21 cellular contexts compared by ENCODE assay signal in genomic region chr3:173819368-173819767, GRCh38.
A peak's percentile ranks its signal among the peaks of the same experiment; 100 is the strongest.
DNase-seq lines count a peak whose midpoint lies in the region; ATAC-seq and TF ChIP-seq lines count a peak whose summit lies in the region.
"Had no signal": no experiment of that assay in that cellular context is flagged by ENCODE, and none has a peak within 500 bp of the region (broad histone marks: within the 10 kb centered on the region; RNA-seq: fewer than 3 reads in every experiment).

No MANE protein-coding gene starts in this region.

- ATAC-seq in HG03175 (IDR thresholded peaks at IDR 0.05; ENCODE audit: unreplicated experiment) = no peak
- no peak for ATAC-seq in CD8-positive, alpha-beta T cell
- ATAC-seq: HCT116 had no signal

- no peaks in the 10 kb centered on the region for H3F3A ChIP-seq in PC-9 (ENCODE audit: insufficient read depth, low read depth)

- no peaks in the 10 kb centered on the region for H3K27me3 Mint-ChIP-seq in CD8-positive, alpha-beta T cell (ENCODE audit: low read depth)

- no peak for TF ChIP-seq CTCF in PC-9 (conservative IDR thresholded peaks at IDR 0.05)
- TF ChIP-seq CTCF in CD8-positive, alpha-beta T cell (IDR thresholded peaks at IDR 0.05) = no peak

- peaks cover 59% of the 10 kb centered on the region for H3K4me1 ChIP-seq in HUES48 (ENCODE audit: control insufficient read depth, insufficient read depth, low read length)
- H3K4me1 ChIP-seq in PC-9 (replicated peaks; ENCODE audit: insufficient read depth) = no peaks in the 10 kb centered on the region
- peaks cover 30% of the 10 kb centered on the region for H3K4me1 ChIP-seq in iPS-20b (ENCODE audit: insufficient read depth, low read length)
- no peaks in the 10 kb centered on the region for H3K4me1 ChIP-seq in CD8-positive, alpha-beta T cell (ENCODE audit: insufficient read depth, low read length)

- no peaks in the 10 kb centered on the region for H3K9me2 ChIP-seq in PC-9 (ENCODE audit: insufficient read depth)

- no peaks in the 10 kb centered on the region for H3K79me2 ChIP-seq in PC-9 (ENCODE audit: low read depth)

- H3K4me3 ChIP-seq in HUES48 (ENCODE audit: low read depth, low read length) (peak overlapping the region; percentile 23; the same call in 1 of the 2 replicates), PC-9 (no peak overlapping the region), iPS-20b (ENCODE audit: low read length) (0 out of 2 replicates have a peak overlapping the region, but pooled peaks have one; percentile 20)
- no peak overlapping the region for H3K4me3 ChIP-seq in CD8-positive, alpha-beta T cell (ENCODE audit: low read depth, low read length)
- H3K4me3 ChIP-seq: GM23248, MG63, SK-N-MC had no signal

- no peaks in the 10 kb centered on the region for H3K36me3 ChIP-seq in HUES48 (ENCODE audit: control insufficient read depth, insufficient read depth, low read length)
- H3K36me3 ChIP-seq in PC-9 (ENCODE audit: low read depth) = no peaks in the 10 kb centered on the region
- H3K36me3 ChIP-seq in iPS-20b (ENCODE audit: insufficient read depth, low read depth, low read length) = no peaks in the 10 kb centered on the region
- H3K36me3 ChIP-seq in CD8-positive, alpha-beta T cell (ENCODE audit: insufficient read depth, low read length) = no peaks in the 10 kb centered on the region
- H3K36me3 ChIP-seq: MG63 had no signal

- POLR2A ChIA-PET in PC-9 (lab: Charles Lee; ENCODE audit: unreplicated experiment) = no interaction called here
- POLR2A ChIA-PET in CD8-positive, alpha-beta T cell (lab: Charles Lee) = no interaction called here

- no peaks in the 10 kb centered on the region for H3K27me3 ChIP-seq in HUES48 (ENCODE audit: control insufficient read depth, insufficient read depth, low read length)
- no peaks in the 10 kb centered on the region for H3K27me3 ChIP-seq in PC-9 (ENCODE audit: insufficient read depth, low read depth)
- H3K27me3 ChIP-seq in iPS-20b (ENCODE audit: insufficient read depth, low read length) = no peaks in the 10 kb centered on the region
- H3K27me3 ChIP-seq in CD8-positive, alpha-beta T cell (ENCODE audit: insufficient read depth, low read length) = no peaks in the 10 kb centered on the region
- H3K27me3 ChIP-seq: MG63 had no signal

- no peaks in the 10 kb centered on the region for H3K4me1 Mint-ChIP-seq in CD8-positive, alpha-beta T cell (ENCODE audit: low read depth)

- BruUV-seq in PC-9 (replicated peaks; lab: Mats Ljungman, UMichigan) = no TSS peak

- intact Hi-C loops in PC-9 (cut with micrococcal nuclease; ENCODE audit: unreplicated experiment) = no loop called here
- intact Hi-C loops in CD8-positive, alpha-beta T cell (cut with DNase I, micrococcal nuclease) = no loop called here

- no peaks in the 10 kb centered on the region for H3K36me3 Mint-ChIP-seq in CD8-positive, alpha-beta T cell

- 0 out of 2 replicates have a peak overlapping the region, but pooled peaks have one; percentile 48 for H2AFZ ChIP-seq in PC-9
- H2AFZ ChIP-seq: GM23248 had no signal

- H3K9me3 ChIP-seq in HUES48 (ENCODE audit: control insufficient read depth, insufficient read depth, low read length) = no peaks in the 10 kb centered on the region
- H3K9me3 ChIP-seq in PC-9 (ENCODE audit: insufficient read depth, low read depth) = no peaks in the 10 kb centered on the region
- H3K9me3 ChIP-seq in iPS-20b (ENCODE audit: insufficient read depth, low read depth, low read length) = no peaks in the 10 kb centered on the region
- H3K9me3 ChIP-seq in CD8-positive, alpha-beta T cell (ENCODE audit: low read length) = no peaks in the 10 kb centered on the region
- H3K9me3 ChIP-seq: MG63 had no signal

- H3K9ac ChIP-seq in HUES48 (ENCODE audit: low read depth, low read length) = peak overlapping the region; percentile 34; the same call in 1 of the 2 replicates
- no peak overlapping the region for H3K9ac ChIP-seq in iPS-20b (ENCODE audit: low read depth, low read length)
- H3K9ac ChIP-seq: GM23248 had no signal

- H3K27ac Mint-ChIP-seq in CD8-positive, alpha-beta T cell = no peak overlapping the region

- no peak overlapping the region for H3K4me2 ChIP-seq in PC-9

- CTCF ChIA-PET in PC-9 (lab: Charles Lee) = no interaction called here
- CTCF ChIA-PET in CD8-positive, alpha-beta T cell (lab: Charles Lee) = no interaction called here

- no peaks in the 10 kb centered on the region for H4K20me1 ChIP-seq in PC-9 (ENCODE audit: insufficient read depth)

- peak; percentile 3 for DNase-seq in ELR (ENCODE audit: low read depth)
- DNase-seq in PC-9 = no peak
- no peak for DNase-seq in GM03348 (ENCODE audit: low spot score)
- DNase-seq in CD8-positive, alpha-beta T cell = no peak
- DNase-seq: DMS153, DND-41, GM23248, KBM-7, MG63, NCI-H1105 treated with DMSO at 0.1 percent for 48 hours, NCI-H146, NCI-H1930, NCI-H446 treated with DMSO at 0.1 percent for 48 hours, NCI-H69, SIG-M5 had no signal

- no peak overlapping the region for H3K4me3 Mint-ChIP-seq in CD8-positive, alpha-beta T cell

- H3K27ac ChIP-seq in HUES48 (ENCODE audit: low read depth, low read length) (no peak overlapping the region), PC-9 (no peak overlapping the region), iPS-20b (ENCODE audit: low read length) (no peak overlapping the region)
- H3K27ac ChIP-seq in CD8-positive, alpha-beta T cell (ENCODE audit: low read depth, low read length) = no peak overlapping the region
- H3K27ac ChIP-seq: GM23248, HL-60 had no signal

- peaks cover 3% of the 10 kb centered on the region for H3K9me3 Mint-ChIP-seq in CD8-positive, alpha-beta T cell

Comparison
In these comparisons a context has a peak if more than half of its experiments do, and no peak if none do; other contexts are left out.
1. H3K4me3 ChIP-seq: peak in HUES48 (single experiment) and iPS-20b (single experiment); none in PC-9 (single experiment) and CD8-positive, alpha-beta T cell (single experiment).